21 cellular contexts compared by ENCODE assay signal in the genomic region with DNA sequence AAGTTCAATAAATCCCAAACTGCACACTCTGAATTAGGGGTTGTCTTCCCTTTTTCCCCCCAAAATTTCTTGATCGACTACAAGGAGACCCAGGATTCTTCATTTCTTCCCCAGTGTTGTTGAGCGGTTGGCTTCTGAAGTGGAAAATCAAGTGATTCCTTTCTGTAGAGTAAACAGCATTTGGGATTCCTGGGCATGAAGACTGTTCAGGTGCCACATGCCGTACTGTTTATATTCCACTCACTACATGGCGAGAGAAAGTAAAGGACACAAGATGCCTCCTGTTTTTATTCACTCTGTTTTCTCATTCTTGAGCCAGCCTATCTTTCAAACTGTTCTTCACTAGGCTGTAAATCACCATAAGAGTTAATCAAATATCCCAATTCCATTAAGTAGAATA. TPM values are rescaled to one million over a fixed set of nuclear protein-coding genes. Genes with fewer than 3 reads are reported as not detected.
DNase-seq lines count a peak whose midpoint lies in the region; ATAC-seq and TF ChIP-seq lines count a peak whose summit lies in the region.
"Had no signal": no experiment of that assay in that cellular context is flagged by ENCODE, and none has a peak within 500 bp of the region (broad histone marks: within the 10 kb centered on the region; RNA-seq: fewer than 3 reads in every experiment).

No MANE protein-coding gene starts in this region.

- H3K9me3 Mint-ChIP-seq in Caco-2 (ENCODE audit: unreplicated experiment): no peaks in the 10 kb centered on the region
- H3K9me3 Mint-ChIP-seq: activated naive CD4-positive, alpha-beta T cell treated with anti-CD3 and anti-CD28 coated beads, Interleukin-2, amount 50 U/mL, for 24 hours; activated T-cell treated with anti-CD3 and anti-CD28 coated beads, Interleukin-2, amount 50 U/mL, for 4 hours; H9 had no signal

- WGBS in heart left ventricle, 4 donors: 57 to 83% (median 69%) methylated on average over 4 of the region's 4 CpGs
- 72 to 88% methylated on average over 4 of the region's 4 CpGs for WGBS in esophagus squamous epithelium, 2 donors
- no CpG with 5 or more reads among the region's 4 CpGs for WGBS in trophoblast cell (ENCODE audit: extremely low coverage, insufficient coverage, insufficient read length)

- H2BK5ac ChIP-seq in trophoblast cell (ENCODE audit: low read depth, low read length, poor library complexity): no peak overlapping the region

- H3K36me3 ChIP-seq in heart left ventricle (peaks cover 0 to 43% (median 22%) of the 10 kb centered on the region in 9 donors), esophagus squamous epithelium (no peaks in the 10 kb centered on the region), trophoblast cell (ENCODE audit: control insufficient read depth in 1 of 2, insufficient read depth in 2 of 2, low read length in 2 of 2) (peaks cover 8 to 25% of the 10 kb centered on the region in 2 experiments), vagina (no peaks in the 10 kb centered on the region), Caco-2 (ENCODE audit: control insufficient read depth, insufficient read depth, low read length) (no peaks in the 10 kb centered on the region)

- H3K27ac ChIP-seq in heart left ventricle (peak overlapping the region in 11 of 12 donors; percentile 30 to 87 (median 70)), esophagus squamous epithelium (peak overlapping the region in 3 of 4 donors; percentile 54 to 70 (median 57)), trophoblast cell (ENCODE audit: low read depth, low read length) (peak overlapping the region; percentile 95), vagina (peak overlapping the region; percentile 27)
- H3K27ac ChIP-seq: BLaER1 treated with 17β-estradiol and CSF1 and Interleukin-3, amounts not matched to agents 10 nM and 100 nM; body of pancreas had no signal

- peaks cover 9% of the 10 kb centered on the region for H3K79me2 ChIP-seq in trophoblast cell (ENCODE audit: control insufficient read depth, insufficient read depth, low read length, poor library complexity)

- H3K9me3 ChIP-seq in heart left ventricle: no peaks in the 10 kb centered on the region
- no peaks in the 10 kb centered on the region for H3K9me3 ChIP-seq in esophagus squamous epithelium
- no peaks in the 10 kb centered on the region for H3K9me3 ChIP-seq in trophoblast cell (ENCODE audit: insufficient read depth, low read depth, low read length)
- H3K9me3 ChIP-seq in vagina: no peaks in the 10 kb centered on the region
- no peaks in the 10 kb centered on the region for H3K9me3 ChIP-seq in Caco-2
- H3K9me3 ChIP-seq: BLaER1 treated with 17β-estradiol and CSF1 and Interleukin-3, amounts not matched to agents 10 nM and 100 nM; body of pancreas had no signal

- no peak overlapping the region for H3K9ac ChIP-seq in trophoblast cell (ENCODE audit: low read length)
- H3K9ac ChIP-seq: BLaER1 treated with 17β-estradiol and CSF1 and Interleukin-3, amounts not matched to agents 10 nM and 100 nM had no signal

- H3K23ac ChIP-seq in trophoblast cell (ENCODE audit: low read length): no peak overlapping the region

- no peak overlapping the region for H4K12ac ChIP-seq in trophoblast cell (ENCODE audit: low read depth, low read length)

- POLR2A ChIA-PET in Caco-2 (lab: Charles Lee): no interaction called here

- no peak overlapping the region for H2AK5ac ChIP-seq in trophoblast cell (ENCODE audit: low read length)

- no peak overlapping the region for H3K4ac ChIP-seq in trophoblast cell (ENCODE audit: low read depth, low read length)

- H3K79me1 ChIP-seq in trophoblast cell (ENCODE audit: low read length): peaks cover 19% of the 10 kb centered on the region

- ATAC-seq in heart left ventricle (no peak), left ventricle myocardium superior (no peak), HG02610 (IDR thresholded peaks at IDR 0.05; ENCODE audit: unreplicated experiment) (no peak), GM21529 (IDR thresholded peaks at IDR 0.05; ENCODE audit: unreplicated experiment) (no peak)
- ATAC-seq: activated CD8-positive, alpha-beta T cell treated with anti-CD3 and anti-CD28 coated beads, Interleukin-2, amount 10 ng/mL, durations not matched to agents 7 days and 5 days; activated T-cell treated with anti-CD3 and anti-CD28 coated beads, Interleukin-2, amount 50 U/mL, for 4 hours had no signal

- H3K4me1 Mint-ChIP-seq in Caco-2 (ENCODE audit: low read depth, unreplicated experiment): peaks cover 10% of the 10 kb centered on the region
- H3K4me1 Mint-ChIP-seq: activated naive CD4-positive, alpha-beta T cell treated with anti-CD3 and anti-CD28 coated beads, Interleukin-2, amount 50 U/mL, for 24 hours had no signal

- no peak overlapping the region for H4K91ac ChIP-seq in trophoblast cell (ENCODE audit: low read depth, low read length)

- DNase-seq in heart left ventricle (no peak), left ventricle myocardium superior (no peak), esophagus squamous epithelium (lab: John Stamatoyannopoulos, UW) (no peak), trophoblast cell (no peak), vagina (ENCODE audit: extremely low spot score in 2 of 2) (peak in 1 of 2 donors; percentile 22), Caco-2 (no peak)
- DNase-seq: activated CD4-positive, CD25-positive, alpha-beta regulatory T cell; activated CD8-positive, alpha-beta T cell treated with anti-CD3 and anti-CD28 coated beads, Interleukin-2, amount 10 ng/mL, durations not matched to agents 7 days and 5 days; activated T-cell treated with anti-CD3 and anti-CD28 coated beads, Interleukin-2, amount 50 U/mL, for 4 hours; DMS 273 treated with DMSO at 0.1 percent for 48 hours; GDM1; H9; midbrain; NCI-H2081 treated with DMSO at 0.1 percent for 48 hours; NCI-H524; stimulated activated CD4-positive, alpha-beta T cell treated with anti-CD3 and anti-CD28 coated beads, Interleukin-2, amount 100 ng/mL, for 24 hours had no signal

- TF ChIP-seq POLR2A in heart left ventricle (IDR thresholded peaks at IDR 0.05): no peak
- TF ChIP-seq POLR2A in esophagus squamous epithelium (IDR thresholded peaks at IDR 0.05): no peak
- TF ChIP-seq POLR2A in vagina (IDR thresholded peaks at IDR 0.05): no peak

- no peaks in the 10 kb centered on the region for H3K36me3 Mint-ChIP-seq in Caco-2 (ENCODE audit: insufficient read depth, unreplicated experiment)
- H3K36me3 Mint-ChIP-seq: activated naive CD4-positive, alpha-beta T cell treated with anti-CD3 and anti-CD28 coated beads, Interleukin-2, amount 50 U/mL, for 24 hours had no signal

- no peak overlapping the region for H4K8ac ChIP-seq in trophoblast cell (ENCODE audit: low read depth, low read length)

- intact Hi-C loops in heart left ventricle (cut with DNase I): loop anchor here in 2 of 10 donors (5.0 kb wide), 2 partner anchors 69 to 119 kb away; no protein-coding TSS in a partner anchor
- intact Hi-C loops in left ventricle myocardium superior (cut with micrococcal nuclease): no loop called here
- intact Hi-C loops in esophagus squamous epithelium (cut with DNase I): no loop called here
- intact Hi-C loops in vagina (cut with DNase I): no loop called here
- intact Hi-C loops in Caco-2 (cut with micrococcal nuclease; ENCODE audit: unreplicated experiment): no loop called here

- TF ChIP-seq CTCF in heart left ventricle (IDR thresholded peaks at IDR 0.05) (no peak), esophagus squamous epithelium (IDR thresholded peaks at IDR 0.05) (no peak), vagina (IDR thresholded peaks at IDR 0.05) (no peak), Caco-2 (IDR thresholded peaks at IDR 0.05; ENCODE audit: insufficient read depth in 1 of 2, low read depth in 1 of 2, low read length in 1 of 2, severe bottlenecking in 1 of 2, unreplicated experiment in 1 of 2) (no peak)

- H2AFZ ChIP-seq in trophoblast cell (ENCODE audit: insufficient read depth, low read length, poor library complexity): no peak overlapping the region

- H3K27ac Mint-ChIP-seq in Caco-2 (ENCODE audit: unreplicated experiment): no peak overlapping the region
- H3K27ac Mint-ChIP-seq: activated CD8-positive, alpha-beta T cell treated with anti-CD3 and anti-CD28 coated beads, Interleukin-2, amount 10 ng/mL, durations not matched to agents 7 days and 5 days; activated naive CD4-positive, alpha-beta T cell treated with anti-CD3 and anti-CD28 coated beads, Interleukin-2, amount 50 U/mL, for 24 hours had no signal

- H3K4me1 ChIP-seq in heart left ventricle (peaks cover 14 to 99% (median 84%) of the 10 kb centered on the region in 12 donors), esophagus squamous epithelium (peaks cover 4 to 86% (median 34%) of the 10 kb centered on the region in 3 donors), trophoblast cell (ENCODE audit: control insufficient read depth in 1 of 2, insufficient read depth in 2 of 2, low read length in 2 of 2) (peaks cover 25 to 53% of the 10 kb centered on the region in 2 experiments), vagina (peaks cover 98% of the 10 kb centered on the region), Caco-2 (peaks cover 20% of the 10 kb centered on the region)

- CTCF ChIA-PET in Caco-2 (lab: Charles Lee): no interaction called here

- H3K27me3 ChIP-seq in heart left ventricle: no peaks in the 10 kb centered on the region
- no peaks in the 10 kb centered on the region for H3K27me3 ChIP-seq in esophagus squamous epithelium
- H3K27me3 ChIP-seq in trophoblast cell (ENCODE audit: insufficient read depth, low read length): no peaks in the 10 kb centered on the region
- no peaks in the 10 kb centered on the region for H3K27me3 ChIP-seq in vagina
- H3K27me3 ChIP-seq in Caco-2 (replicated peaks; ENCODE audit: control insufficient read depth, insufficient read depth, low read length): no peaks in the 10 kb centered on the region
- H3K27me3 ChIP-seq: BLaER1 treated with 17β-estradiol and CSF1 and Interleukin-3, amounts not matched to agents 10 nM and 100 nM; body of pancreas had no signal

- no peak overlapping the region for H3K18ac ChIP-seq in trophoblast cell (ENCODE audit: low read length)

- H2BK120ac ChIP-seq in trophoblast cell (ENCODE audit: insufficient read depth, low read length, poor library complexity): no peak overlapping the region

- no peak overlapping the region for H3K4me2 ChIP-seq in trophoblast cell (ENCODE audit: low read length)
- H3K4me2 ChIP-seq: BLaER1 treated with 17β-estradiol and CSF1 and Interleukin-3, amounts not matched to agents 10 nM and 100 nM had no signal

- no peaks in the 10 kb centered on the region for H3K27me3 Mint-ChIP-seq in Caco-2 (ENCODE audit: insufficient read depth, unreplicated experiment)

- no peak overlapping the region for H3K14ac ChIP-seq in trophoblast cell (ENCODE audit: low read length)

- BruUV-seq in Caco-2 (replicated peaks; lab: Mats Ljungman, UMichigan): no TSS peak

- no peak overlapping the region for H3K4me3 Mint-ChIP-seq in Caco-2 (ENCODE audit: unreplicated experiment)
- H3K4me3 Mint-ChIP-seq: activated CD8-positive, alpha-beta T cell treated with anti-CD3 and anti-CD28 coated beads, Interleukin-2, amount 10 ng/mL, durations not matched to agents 7 days and 5 days; activated naive CD4-positive, alpha-beta T cell treated with anti-CD3 and anti-CD28 coated beads, Interleukin-2, amount 50 U/mL, for 24 hours; activated T-cell treated with anti-CD3 and anti-CD28 coated beads, Interleukin-2, amount 50 U/mL, for 4 hours; H9 had no signal

- H3K4me3 ChIP-seq in heart left ventricle (no peak overlapping the region), esophagus squamous epithelium (no peak overlapping the region), trophoblast cell (ENCODE audit: low read depth, low read length) (no peak overlapping the region), vagina (no peak overlapping the region), Caco-2 (ENCODE audit: low read depth, low read length) (no peak overlapping the region)
- H3K4me3 ChIP-seq: BLaER1 treated with 17β-estradiol and CSF1 and Interleukin-3, amounts not matched to agents 10 nM and 100 nM; body of pancreas had no signal

- H2BK12ac ChIP-seq in trophoblast cell (ENCODE audit: low read length): no peak overlapping the region

RNA-seq across cellular contexts. Expression of gene FSTL1, which starts 12.6 kb away (rescaled TPM):
- total RNA-seq in heart left ventricle: 100 to 1,000 TPM; 138 to 667 (median 220) TPM
- polyA plus RNA-seq in heart left ventricle: 100 to 1,000 TPM in 1 of 2 donors, 10 to 100 TPM in 1; 43.8 to 146 TPM
- total RNA-seq in left ventricle myocardium superior: 186 TPM
- 100 to 1,000 TPM in 2 of 4 donors, 10 to 100 TPM in 1, 1 to 10 TPM in 1; 9.4 to 258 (median 70.7) TPM for total RNA-seq in esophagus squamous epithelium
- polyA plus RNA-seq in trophoblast cell (2013): 507 and 510 TPM in 2 replicates
- total RNA-seq in vagina: 387 TPM
- total RNA-seq in Caco-2 (2022): 1.4 and 2.9 TPM in 2 replicates

Comparison
In these comparisons a context has a peak if more than half of its experiments do, and no peak if none do; other contexts are left out.
1. H3K27ac ChIP-seq: peak in every context shown above with its lines; median percentile 95 in trophoblast cell; 70 in heart left ventricle; 57 in esophagus squamous epithelium; 27 in vagina.